ENCODE assay signal across 26 cellular contexts in genomic region chr7:105851064-105851463, GRCh38. TPM values are rescaled to one million over a fixed set of nuclear protein-coding genes. Genes with fewer than 3 reads are reported as not detected.
DNase-seq lines count a peak whose midpoint lies in the region; ATAC-seq and TF ChIP-seq lines count a peak whose summit lies in the region.
"Had no signal": no experiment of that assay in that cellular context is flagged by ENCODE, and none has a peak within 500 bp of the region (broad histone marks: within the 10 kb centered on the region; RNA-seq: fewer than 3 reads in every experiment).

No MANE protein-coding gene starts in this region.

- in situ Hi-C loops in IMR-90 (cut with MboI; ENCODE audit: low sequenced_read_pairs), result no loop called here

- H2BK5ac ChIP-seq in IMR-90 (ENCODE audit: low read depth, low read length, poor library complexity, severe bottlenecking), result no peak overlapping the region

- peaks cover 21% of the 10 kb centered on the region for H3K36me3 Mint-ChIP-seq in activated naive CD4-positive, alpha-beta T cell treated with anti-CD3 and anti-CD28 coated beads, Interleukin-2, amount 10 ng/mL, durations not matched to agents 7 days and 5 days
- peaks cover 7% of the 10 kb centered on the region for H3K36me3 Mint-ChIP-seq in endodermal cell (ENCODE audit: low read depth)
- no peaks in the 10 kb centered on the region for H3K36me3 Mint-ChIP-seq in stimulated activated memory B cell treated with anti-CD40 and anti-IgM and Interleukin-4, amounts not matched to agents 10 μg/mL and 1 μg/mL and 100 μg/mL, for 72 hours
- H3K36me3 Mint-ChIP-seq: mesothelial cell of epicardium had no signal

- H3K4ac ChIP-seq in IMR-90 (ENCODE audit: low read depth, low read length), result no peak overlapping the region; the same call in 1 of the 2 replicates

- peaks cover 19 to 42% of the 10 kb centered on the region in 2 experiments for H3K79me1 ChIP-seq in IMR-90 (ENCODE audit: low read depth in 1 of 2, low read length in 2 of 2)

- H4K5ac ChIP-seq in IMR-90 (ENCODE audit: low read depth, low read length), result no peak overlapping the region

- POLR2A ChIA-PET in IMR-90 (lab: Charles Lee; ENCODE audit: unreplicated experiment), result no interaction called here

- no peaks in the 10 kb centered on the region for H3K9me3 Mint-ChIP-seq in activated naive CD4-positive, alpha-beta T cell treated with anti-CD3 and anti-CD28 coated beads, Interleukin-2, amount 10 ng/mL, durations not matched to agents 7 days and 5 days
- no peaks in the 10 kb centered on the region for H3K9me3 Mint-ChIP-seq in endodermal cell
- H3K9me3 Mint-ChIP-seq in stimulated activated memory B cell treated with anti-CD40 and anti-IgM and Interleukin-4, amounts not matched to agents 10 μg/mL and 1 μg/mL and 100 μg/mL, for 72 hours, result no peaks in the 10 kb centered on the region
- H3K9me3 Mint-ChIP-seq: HFFc6, mesothelial cell of epicardium had no signal

- H2BK120ac ChIP-seq in IMR-90 (ENCODE audit: low read depth, low read length), result no peak overlapping the region

- H3K9me1 ChIP-seq in IMR-90 (ENCODE audit: insufficient read depth, low read length), result peaks cover 23% of the 10 kb centered on the region; the same call in 1 of the 2 replicates

- ATAC-seq in IMR-90 (ENCODE audit: low read depth) (no peak), GM21390 (IDR thresholded peaks at IDR 0.05; ENCODE audit: unreplicated experiment) (no peak)
- ATAC-seq in stimulated activated memory B cell treated with anti-CD40 and anti-IgM and Interleukin-4, amounts not matched to agents 10 μg/mL and 1 μg/mL and 100 μg/mL, for 72 hours, result no peak
- ATAC-seq: right cardiac atrium had no signal

- no peak overlapping the region for H3K14ac ChIP-seq in IMR-90 (replicated peaks; ENCODE audit: low read depth, low read length)

- peak overlapping the region; percentile 90 for H3K27ac Mint-ChIP-seq in activated naive CD4-positive, alpha-beta T cell treated with anti-CD3 and anti-CD28 coated beads, Interleukin-2, amount 10 ng/mL, durations not matched to agents 7 days and 5 days
- peak overlapping the region; percentile 8 for H3K27ac Mint-ChIP-seq in endodermal cell
- H3K27ac Mint-ChIP-seq in stimulated activated memory B cell treated with anti-CD40 and anti-IgM and Interleukin-4, amounts not matched to agents 10 μg/mL and 1 μg/mL and 100 μg/mL, for 72 hours, result peak overlapping the region; percentile 5
- H3K27ac Mint-ChIP-seq: HFFc6 had no signal

- H3K56ac ChIP-seq in IMR-90 (ENCODE audit: extremely low read depth, insufficient read depth, low read length), result no peak overlapping the region

- no peak overlapping the region for H3K4me2 ChIP-seq in IMR-90 (ENCODE audit: low read depth, low read length)

- peak overlapping the region; percentile 49; the same call in 1 of the 2 replicates for H2AK5ac ChIP-seq in IMR-90 (ENCODE audit: low read depth, low read length)

- 96% methylated on average over 5 of the region's 5 CpGs; no CpG with 5 or more reads in 1 of the 2 experiments for WGBS in IMR-90 (ENCODE audit: extremely low coverage in 2 of 2, insufficient read length in 1 of 2), 2 experiments
- WGBS in endodermal cell (ENCODE audit: insufficient coverage in 1 of 2, insufficient read length in 1 of 2), 2 experiments, result 80 to 90% methylated on average over 1 to 5 of the region's 5 CpGs

- no peak overlapping the region for H2BK20ac ChIP-seq in IMR-90 (ENCODE audit: low read depth, low read length)

- H3K27me3 ChIP-seq in IMR-90 (ENCODE audit: control insufficient read depth, insufficient read depth, low read length), result no peaks in the 10 kb centered on the region
- H3K27me3 ChIP-seq in endodermal cell (ENCODE audit: control insufficient read depth, insufficient read depth, low read length, poor library complexity, severe bottlenecking), result no peaks in the 10 kb centered on the region
- H3K27me3 ChIP-seq: ovary, uterus had no signal

- no peak overlapping the region for H2AK9ac ChIP-seq in IMR-90 (replicated peaks; ENCODE audit: low read depth, low read length, poor library complexity)

- no peaks in the 10 kb centered on the region for H3K27me3 Mint-ChIP-seq in activated naive CD4-positive, alpha-beta T cell treated with anti-CD3 and anti-CD28 coated beads, Interleukin-2, amount 10 ng/mL, durations not matched to agents 7 days and 5 days
- no peaks in the 10 kb centered on the region for H3K27me3 Mint-ChIP-seq in endodermal cell (ENCODE audit: insufficient read depth)
- no peaks in the 10 kb centered on the region for H3K27me3 Mint-ChIP-seq in stimulated activated memory B cell treated with anti-CD40 and anti-IgM and Interleukin-4, amounts not matched to agents 10 μg/mL and 1 μg/mL and 100 μg/mL, for 72 hours

- H3K36me3 ChIP-seq in IMR-90 (ENCODE audit: control insufficient read depth, insufficient read depth, low read length), result no peaks in the 10 kb centered on the region; the same call in 1 of the 2 replicates
- no peaks in the 10 kb centered on the region for H3K36me3 ChIP-seq in endodermal cell (ENCODE audit: control insufficient read depth, insufficient read depth, low read length)
- H3K36me3 ChIP-seq: left ventricle myocardium inferior, ovary, thoracic aorta, uterus had no signal

- no TSS peak for BruUV-seq in IMR-90 (replicated peaks; lab: Mats Ljungman, UMichigan)

- CTCF ChIA-PET in activated naive CD4-positive, alpha-beta T cell treated with anti-CD3 and anti-CD28 coated beads, Interleukin-2, amount 10 ng/mL, durations not matched to agents 7 days and 5 days (lab: Charles Lee), result interaction anchor here (0.6 to 1.1 kb wide), 2 partner anchors 26 to 45 kb away, joined by 3 read pairs; no protein-coding TSS in a partner anchor
- CTCF ChIA-PET in IMR-90 (lab: Yijun Ruan, JAX), result no interaction called here

- no peak overlapping the region for H2AFZ ChIP-seq in IMR-90 (replicated peaks; ENCODE audit: low read length, poor library complexity)

- H4K8ac ChIP-seq in IMR-90 (ENCODE audit: low read depth in 2 of 2, low read length in 2 of 2), result no peak overlapping the region

- H3K4me3 Mint-ChIP-seq in activated naive CD4-positive, alpha-beta T cell treated with anti-CD3 and anti-CD28 coated beads, Interleukin-2, amount 10 ng/mL, durations not matched to agents 7 days and 5 days, result no peak overlapping the region
- no peak overlapping the region for H3K4me3 Mint-ChIP-seq in endodermal cell
- no peak overlapping the region for H3K4me3 Mint-ChIP-seq in stimulated activated memory B cell treated with anti-CD40 and anti-IgM and Interleukin-4, amounts not matched to agents 10 μg/mL and 1 μg/mL and 100 μg/mL, for 72 hours
- H3K4me3 Mint-ChIP-seq: HFFc6, mesothelial cell of epicardium, nephron progenitor cell had no signal

- H3K9me3 ChIP-seq in IMR-90 (ENCODE audit: control insufficient read depth, insufficient read depth, low read length), result no peaks in the 10 kb centered on the region
- H3K9me3 ChIP-seq in endodermal cell (ENCODE audit: control insufficient read depth, low read length), result peaks cover 6% of the 10 kb centered on the region
- H3K9me3 ChIP-seq: ovary, thoracic aorta, uterus had no signal

- peaks cover 34% of the 10 kb centered on the region for H4K20me1 ChIP-seq in IMR-90 (ENCODE audit: insufficient read depth, low read length)

- TF ChIP-seq CTCF in IMR-90 (conservative IDR thresholded peaks at IDR 0.05; ENCODE audit: low read depth, low read length), result no peak
- TF ChIP-seq CTCF in endodermal cell (conservative IDR thresholded peaks at IDR 0.05), result no peak

- peaks cover 70% of the 10 kb centered on the region for H3K4me1 Mint-ChIP-seq in activated naive CD4-positive, alpha-beta T cell treated with anti-CD3 and anti-CD28 coated beads, Interleukin-2, amount 10 ng/mL, durations not matched to agents 7 days and 5 days
- H3K4me1 Mint-ChIP-seq in endodermal cell, result peaks cover 50% of the 10 kb centered on the region
- peaks cover 33% of the 10 kb centered on the region for H3K4me1 Mint-ChIP-seq in stimulated activated memory B cell treated with anti-CD40 and anti-IgM and Interleukin-4, amounts not matched to agents 10 μg/mL and 1 μg/mL and 100 μg/mL, for 72 hours

- dilution Hi-C loops in IMR-90 (cut with HindIII; ENCODE audit: low sequenced_read_pairs, unreplicated experiment), result no loop called here

- no peak overlapping the region for H4K91ac ChIP-seq in IMR-90 (ENCODE audit: insufficient read depth, low read depth, low read length)

- H3K4me3 ChIP-seq in IMR-90 (ENCODE audit: insufficient read depth, low read depth, low read length) (no peak overlapping the region), endodermal cell (ENCODE audit: low read length) (no peak overlapping the region)
- H3K4me3 ChIP-seq: left ventricle myocardium inferior, ovary, thoracic aorta, uterus had no signal

- H3K18ac ChIP-seq in IMR-90 (ENCODE audit: low read depth, low read length), result no peak overlapping the region

- no peak for DNase-seq in activated naive CD4-positive, alpha-beta T cell treated with anti-CD3 and anti-CD28 coated beads, Interleukin-2, amount 10 ng/mL, durations not matched to agents 7 days and 5 days
- no peak for DNase-seq in activated naive CD4-positive, alpha-beta T cell treated with anti-CD3 and anti-CD28 coated beads, Interleukin-2, amount 50 U/mL, for 16 hours
- DNase-seq in IMR-90 (no peak), endodermal cell (no peak), DMS53 treated with DMSO at 0.1 percent for 48 hours (lab: John Stamatoyannopoulos, UW; ENCODE audit: unreplicated experiment) (no peak)
- DNase-seq: erythroblast; foreskin fibroblast; HFFc6; left ventricle myocardium inferior; NCI-H1436; NCI-H2107; NCI-H446; nephron progenitor cell; ovary; right cardiac atrium; stimulated activated CD4-positive, alpha-beta T cell treated with anti-CD3 and anti-CD28 coated beads, Interleukin-12 subunit alpha, Interleukin-12 subunit beta, amount 100 ng/mL, for 4 hours; stimulated activated CD4-positive, alpha-beta T cell treated with anti-CD3 and anti-CD28 coated beads, Interleukin-4, amount 100 ng/mL, for 24 hours; stimulated activated naive CD4-positive, alpha-beta T cell treated with Interleukin-2 at 50 U/mL for 16 hours; T-helper 9 cell; uterus had no signal

- H3K27ac ChIP-seq in IMR-90 (ENCODE audit: insufficient read depth, low read length) (no peak overlapping the region), endodermal cell (ENCODE audit: low read depth, low read length) (no peak overlapping the region)
- H3K27ac ChIP-seq: C4-2B, left ventricle myocardium inferior, ovary, RWPE1, thoracic aorta, uterus had no signal

- H3K23ac ChIP-seq in IMR-90 (ENCODE audit: low read depth, low read length), result no peak overlapping the region

- no peak for TF ChIP-seq POLR2A in IMR-90 (IDR thresholded peaks at IDR 0.05; ENCODE audit: low read depth, low read length)

- H3K4me1 ChIP-seq in IMR-90 (ENCODE audit: control insufficient read depth, insufficient read depth, low read length) (peaks cover 15% of the 10 kb centered on the region), endodermal cell (ENCODE audit: control insufficient read depth, insufficient read depth, low read length) (peaks cover 12% of the 10 kb centered on the region)

- TF ChIP-seq RAD21 in IMR-90 (IDR thresholded peaks at IDR 0.05; ENCODE audit: low read length), result no peak

- intact Hi-C loops in IMR-90 (cut with micrococcal nuclease), result no loop called here

- H2BK15ac ChIP-seq in IMR-90 (ENCODE audit: low read depth, low read length), result no peak overlapping the region

- H3K9ac ChIP-seq in IMR-90 (ENCODE audit: low read depth, low read length), result no peak overlapping the region
- H3K9ac ChIP-seq in endodermal cell (ENCODE audit: extremely low read depth, low read length, poor library complexity, severe bottlenecking), result no peak overlapping the region

RNA-seq across cellular contexts. Expression of gene ATXN7L1, which starts 25.3 kb away (rescaled TPM):
- total RNA-seq in IMR-90 (2012; rRNA removed) (4.3 and 4.7 TPM in 2 replicates), endodermal cell (10 to 100 TPM; 16.9 to 30.4 TPM)
- 3.2 and 3.5 TPM in 2 replicates for polyA plus RNA-seq in IMR-90 (2012; rRNA removed)
- 1.3 and 1.8 TPM in 2 replicates for polyA plus RNA-seq in IMR-90 (2012; cell fraction: cytosol; rRNA removed)
- 3.4 and 6.4 TPM in 2 replicates for polyA plus RNA-seq in IMR-90 (2012; cell fraction: nucleus; rRNA removed; ENCODE audit: low replicate concordance)
- polyA plus RNA-seq in endodermal cell (2013, experiment 1 of 2), result 11.4 TPM
- polyA plus RNA-seq in endodermal cell (2013, experiment 2 of 2), result 8.7 TPM

Comparison
In these comparisons a context has a peak if more than half of its experiments do, and no peak if none do; other contexts are left out.
1. H3K27ac Mint-ChIP-seq: peak in every context shown above with its lines; median percentile 90 in activated naive CD4-positive, alpha-beta T cell treated with anti-CD3 and anti-CD28 coated beads, Interleukin-2, amount 10 ng/mL, durations not matched to agents 7 days and 5 days; 8 in endodermal cell; 5 in stimulated activated memory B cell treated with anti-CD40 and anti-IgM and Interleukin-4, amounts not matched to agents 10 μg/mL and 1 μg/mL and 100 μg/mL, for 72 hours.